Comparison of ENCODE assay signal across 1 cellular context in the genomic region with DNA sequence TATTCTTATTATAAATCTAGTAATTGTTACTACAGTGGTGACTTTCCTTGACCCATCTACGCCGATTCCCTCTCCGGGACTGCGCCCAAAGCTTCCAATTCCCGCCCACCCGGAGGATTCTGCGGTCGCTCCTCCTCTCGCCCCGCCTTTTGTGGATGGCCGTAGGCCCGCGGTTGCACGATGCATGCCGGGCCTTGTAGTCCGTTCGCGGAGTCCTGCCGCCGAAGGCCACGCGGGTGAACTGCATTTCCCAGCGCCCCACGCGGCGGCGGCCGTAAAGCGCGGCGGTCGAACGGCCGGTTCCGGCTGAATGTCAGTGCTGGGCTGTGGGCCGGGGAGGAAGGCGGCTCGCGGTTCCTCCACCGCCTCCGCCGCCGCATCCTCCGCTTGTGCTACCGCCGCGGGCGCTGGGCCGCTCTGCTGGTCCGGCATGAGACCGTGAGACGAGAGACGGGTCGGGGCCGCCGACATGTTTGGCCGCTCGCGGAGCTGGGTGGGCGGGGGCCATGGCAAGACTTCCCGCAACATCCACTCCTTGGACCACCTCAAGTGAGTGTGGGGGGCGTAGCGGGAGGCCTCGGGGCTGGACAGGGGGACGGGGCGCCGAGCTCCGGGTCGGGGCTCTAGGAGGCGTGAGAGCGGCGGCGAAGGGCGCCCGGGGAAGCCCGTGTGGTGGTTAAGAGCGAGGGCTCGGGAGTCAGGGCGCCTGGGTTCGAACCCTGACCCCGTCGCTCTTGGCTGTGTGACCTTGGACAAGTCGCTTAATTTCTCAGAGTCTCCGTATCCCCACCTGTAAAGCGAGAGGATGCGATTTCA.
TF ChIP-seq lines count a peak whose summit lies in the region.

Gene CLEC16A, plus strand, starts transcription at position 316 of the 816 bp plus-strand sequence. Its CDS starts 154 bp downstream, at position 470.

TF ChIP-seq in A549, 52 proteins besides CTCF, POLR2A, EP300 and RAD21 (continued from another document):
- TF ChIP-seq HMGXB4 (CRISPR knock-in tag; IDR thresholded peaks at IDR 0.05; ENCODE audit: borderline replicate concordance) (no peak), GATA3 (IDR thresholded peaks at IDR 0.05; ENCODE audit: borderline replicate concordance) (peak; percentile 45), ELK1 (IDR thresholded peaks at IDR 0.05; ENCODE audit: low read depth, low read length) (no peak), KDM5A (IDR thresholded peaks at IDR 0.05) (no peak), PBX3 (IDR thresholded peaks at IDR 0.05) (peak; percentile 55; the same call in 1 of the 2 replicates), HOXB13 (CRISPR knock-in tag; IDR thresholded peaks at IDR 0.05; ENCODE audit: low read depth) (no peak), RCOR1 (IDR thresholded peaks at IDR 0.05; ENCODE audit: low read depth, low read length) (no peak), EHMT2 (IDR thresholded peaks at IDR 0.05; ENCODE audit: low read depth) (no peak), TP53 (CRISPR knock-in tag; IDR thresholded peaks at IDR 0.05) (no peak), RNF2 (IDR thresholded peaks at IDR 0.05; ENCODE audit: borderline replicate concordance, low read depth) (no peak), HEYL (CRISPR knock-in tag; IDR thresholded peaks at IDR 0.05) (no peak), CBX2 (IDR thresholded peaks at IDR 0.05; ENCODE audit: borderline replicate concordance, low read depth) (no peak), PHF8 (IDR thresholded peaks at IDR 0.05; ENCODE audit: borderline replicate concordance, low read depth) (peak; percentile 67; the same call in 1 of the 2 replicates), FOSL2 (IDR thresholded peaks at IDR 0.05) (no peak), FOSL2 (CRISPR knock-in tag; IDR thresholded peaks at IDR 0.05) (no peak), CHD4 (IDR thresholded peaks at IDR 0.05; ENCODE audit: borderline replicate concordance) (0 out of 2 replicates have a peak, but pooled peaks have one; percentile 27), MAX (IDR thresholded peaks at IDR 0.05) (peak; percentile 60), SMC3 (IDR thresholded peaks at IDR 0.05) (no peak), ZNF302 (CRISPR knock-in tag; IDR thresholded peaks at IDR 0.05) (no peak), ZSCAN20 (CRISPR knock-in tag; IDR thresholded peaks at IDR 0.05) (no peak), ZC3H11A (IDR thresholded peaks at IDR 0.05) (no peak), ESRRA (IDR thresholded peaks at IDR 0.05; ENCODE audit: borderline replicate concordance, low read length) (no peak), TFCP2L1 (CRISPR knock-in tag; IDR thresholded peaks at IDR 0.05) (no peak), JUN (IDR thresholded peaks at IDR 0.05) (peak; percentile 36 to 69; a peak in 3 of 5 replicates), POLR2AphosphoS2 (conservative IDR thresholded peaks at IDR 0.05; ENCODE audit: low read length) (no peak), ZFP36 (IDR thresholded peaks at IDR 0.05; ENCODE audit: borderline replicate concordance, partially characterized antibody) (no peak), MAZ (IDR thresholded peaks at IDR 0.05; ENCODE audit: borderline replicate concordance, low read depth, low read length) (no peak), NFE2L2 (conservative IDR thresholded peaks at IDR 0.05; ENCODE audit: low read length) (no peak), CHD2 (IDR thresholded peaks at IDR 0.05; ENCODE audit: low read length, partially characterized antibody) (no peak), REST (IDR thresholded peaks at IDR 0.05) (no peak; the same call in 1 of the 2 replicates), NR3C1 (IDR thresholded peaks at IDR 0.05) (no peak), CBX8 (IDR thresholded peaks at IDR 0.05) (no peak)
- TF ChIP-seq, protein P1, sequence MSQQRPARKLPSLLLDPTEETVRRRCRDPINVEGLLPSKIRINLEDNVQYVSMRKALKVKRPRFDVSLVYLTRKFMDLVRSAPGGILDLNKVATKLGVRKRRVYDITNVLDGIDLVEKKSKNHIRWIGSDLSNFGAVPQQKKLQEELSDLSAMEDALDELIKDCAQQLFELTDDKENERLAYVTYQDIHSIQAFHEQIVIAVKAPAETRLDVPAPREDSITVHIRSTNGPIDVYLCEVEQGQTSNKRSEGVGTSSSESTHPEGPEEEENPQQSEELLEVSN (IDR thresholded peaks at IDR 0.05; ENCODE audit: borderline replicate concordance, low read depth): no peak
- TF ChIP-seq, protein P2, sequence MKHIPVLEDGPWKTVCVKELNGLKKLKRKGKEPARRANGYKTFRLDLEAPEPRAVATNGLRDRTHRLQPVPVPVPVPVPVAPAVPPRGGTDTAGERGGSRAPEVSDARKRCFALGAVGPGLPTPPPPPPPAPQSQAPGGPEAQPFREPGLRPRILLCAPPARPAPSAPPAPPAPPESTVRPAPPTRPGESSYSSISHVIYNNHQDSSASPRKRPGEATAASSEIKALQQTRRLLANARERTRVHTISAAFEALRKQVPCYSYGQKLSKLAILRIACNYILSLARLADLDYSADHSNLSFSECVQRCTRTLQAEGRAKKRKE (CRISPR knock-in tag; IDR thresholded peaks at IDR 0.05; ENCODE audit: low read depth): no peak
- TF ChIP-seq, protein P3, sequence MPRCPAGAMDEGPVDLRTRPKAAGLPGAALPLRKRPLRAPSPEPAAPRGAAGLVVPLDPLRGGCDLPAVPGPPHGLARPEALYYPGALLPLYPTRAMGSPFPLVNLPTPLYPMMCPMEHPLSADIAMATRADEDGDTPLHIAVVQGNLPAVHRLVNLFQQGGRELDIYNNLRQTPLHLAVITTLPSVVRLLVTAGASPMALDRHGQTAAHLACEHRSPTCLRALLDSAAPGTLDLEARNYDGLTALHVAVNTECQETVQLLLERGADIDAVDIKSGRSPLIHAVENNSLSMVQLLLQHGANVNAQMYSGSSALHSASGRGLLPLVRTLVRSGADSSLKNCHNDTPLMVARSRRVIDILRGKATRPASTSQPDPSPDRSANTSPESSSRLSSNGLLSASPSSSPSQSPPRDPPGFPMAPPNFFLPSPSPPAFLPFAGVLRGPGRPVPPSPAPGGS (IDR thresholded peaks at IDR 0.05): no peak
TF ChIP-seq in A549: peak in this region for 7.
